ENCODE assay signal across 1 cellular context in genomic region chr1:39214021-39214713, GRCh38.
A peak's percentile ranks its signal among the peaks of the same experiment; 100 is the strongest.
TF ChIP-seq lines count a peak whose summit lies in the region.

No MANE protein-coding gene starts in this region.

TF ChIP-seq in K562, 482 proteins besides CTCF, POLR2A, EP300 and RAD21 (continued from another document and continues in another):
- TF ChIP-seq, protein P1, sequence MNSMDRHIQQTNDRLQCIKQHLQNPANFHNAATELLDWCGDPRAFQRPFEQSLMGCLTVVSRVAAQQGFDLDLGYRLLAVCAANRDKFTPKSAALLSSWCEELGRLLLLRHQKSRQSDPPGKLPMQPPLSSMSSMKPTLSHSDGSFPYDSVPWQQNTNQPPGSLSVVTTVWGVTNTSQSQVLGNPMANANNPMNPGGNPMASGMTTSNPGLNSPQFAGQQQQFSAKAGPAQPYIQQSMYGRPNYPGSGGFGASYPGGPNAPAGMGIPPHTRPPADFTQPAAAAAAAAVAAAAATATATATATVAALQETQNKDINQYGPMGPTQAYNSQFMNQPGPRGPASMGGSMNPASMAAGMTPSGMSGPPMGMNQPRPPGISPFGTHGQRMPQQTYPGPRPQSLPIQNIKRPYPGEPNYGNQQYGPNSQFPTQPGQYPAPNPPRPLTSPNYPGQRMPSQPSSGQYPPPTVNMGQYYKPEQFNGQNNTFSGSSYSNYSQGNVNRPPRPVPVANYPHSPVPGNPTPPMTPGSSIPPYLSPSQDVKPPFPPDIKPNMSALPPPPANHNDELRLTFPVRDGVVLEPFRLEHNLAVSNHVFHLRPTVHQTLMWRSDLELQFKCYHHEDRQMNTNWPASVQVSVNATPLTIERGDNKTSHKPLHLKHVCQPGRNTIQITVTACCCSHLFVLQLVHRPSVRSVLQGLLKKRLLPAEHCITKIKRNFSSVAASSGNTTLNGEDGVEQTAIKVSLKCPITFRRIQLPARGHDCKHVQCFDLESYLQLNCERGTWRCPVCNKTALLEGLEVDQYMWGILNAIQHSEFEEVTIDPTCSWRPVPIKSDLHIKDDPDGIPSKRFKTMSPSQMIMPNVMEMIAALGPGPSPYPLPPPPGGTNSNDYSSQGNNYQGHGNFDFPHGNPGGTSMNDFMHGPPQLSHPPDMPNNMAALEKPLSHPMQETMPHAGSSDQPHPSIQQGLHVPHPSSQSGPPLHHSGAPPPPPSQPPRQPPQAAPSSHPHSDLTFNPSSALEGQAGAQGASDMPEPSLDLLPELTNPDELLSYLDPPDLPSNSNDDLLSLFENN (IDR thresholded peaks at IDR 0.05; ENCODE audit: low read depth in 2 of 2, low read length in 2 of 2): peak in 1 of 2 experiments; percentile 12; a peak in 1 of 4 replicates
- TF ChIP-seq PHF21A (IDR thresholded peaks at IDR 0.05; ENCODE audit: borderline replicate concordance, low read depth) (peak; percentile 51; the same call in 1 of the 2 replicates), ZBTB7A (IDR thresholded peaks at IDR 0.05; ENCODE audit: borderline replicate concordance, control insufficient read depth, low read depth, low read length) (peak; percentile 32; the same call in 1 of the 2 replicates), CEBPG (CRISPR knock-in tag; IDR thresholded peaks at IDR 0.05) (0 out of 2 replicates have a peak, but pooled peaks have one; percentile 18), CEBPG (tag; conservative IDR thresholded peaks at IDR 0.05 in 1 of 2, IDR thresholded peaks at IDR 0.05 in 1 of 2) (no peak), SP1 (CRISPR knock-in tag; IDR thresholded peaks at IDR 0.05) (peak; percentile 10; the same call in 1 of the 2 replicates), DACH1 (IDR thresholded peaks at IDR 0.05; ENCODE audit: partially characterized antibody) (peak; percentile 84), ZNF239 (CRISPR knock-in tag; IDR thresholded peaks at IDR 0.05) (no peak), ZC3H11A (IDR thresholded peaks at IDR 0.05; ENCODE audit: low read depth, low read length) (no peak), SMAD4 (CRISPR knock-in tag; conservative IDR thresholded peaks at IDR 0.05) (peak; percentile 18; the same call in 1 of the 2 replicates), DPF2 (IDR thresholded peaks at IDR 0.05) (peak; percentile 65), CXXC5 (CRISPR knock-in tag; IDR thresholded peaks at IDR 0.05) (peak; percentile 13; the same call in 1 of the 2 replicates), TBP (optimal IDR thresholded peaks at IDR 0.05; ENCODE audit: low read depth, low read length) (peak; percentile 34), NR2C2 (CRISPR knock-in tag; IDR thresholded peaks at IDR 0.05) (no peak), NR2C2 (tag; IDR thresholded peaks at IDR 0.05) (0 out of 2 replicates have a peak, but pooled peaks have one; percentile 21), TBL1XR1 (IDR thresholded peaks at IDR 0.05; ENCODE audit: low read length in 2 of 2) (peak in 1 of 2 experiments; percentile 81; a peak in 2 of 4 replicates), RCOR1 (IDR thresholded peaks at IDR 0.05; ENCODE audit: borderline replicate concordance in 1 of 2, low read depth in 2 of 2, low read length in 2 of 2) (peak in 1 of 2 experiments; percentile 93; a peak in 2 of 4 replicates), ZNF584 (CRISPR knock-in tag; IDR thresholded peaks at IDR 0.05; ENCODE audit: low read depth) (0 out of 2 replicates have a peak, but pooled peaks have one; percentile 56), NFE2 (IDR thresholded peaks at IDR 0.05; ENCODE audit: low read depth) (0 out of 2 replicates have a peak, but pooled peaks have one; percentile 20), NCOR1 (IDR thresholded peaks at IDR 0.05) (peak; percentile 65; the same call in 1 of the 2 replicates), ZNF263 (CRISPR knock-in tag; IDR thresholded peaks at IDR 0.05; ENCODE audit: borderline replicate concordance) (0 out of 2 replicates have a peak, but pooled peaks have one; percentile 16), GATAD2A (IDR thresholded peaks at IDR 0.05) (peak; percentile 49; the same call in 1 of the 2 replicates), MAX (CRISPR knock-in tag; IDR thresholded peaks at IDR 0.05) (no peak), CBFA2T3 (IDR thresholded peaks at IDR 0.05) (peak; percentile 83), TEAD1 (CRISPR knock-in tag; IDR thresholded peaks at IDR 0.05) (peak in 1 of 2 experiments; percentile 66; a peak in 1 of 4 replicates), ZEB2 (IDR thresholded peaks at IDR 0.05) (0 out of 2 replicates have a peak, but pooled peaks have one; percentile 33), MEF2A (IDR thresholded peaks at IDR 0.05; ENCODE audit: control insufficient read depth, low read depth, low read length) (peak; percentile 95), KDM1A (IDR thresholded peaks at IDR 0.05) (peak; percentile 27 to 66; a peak in 3 of 4 replicates), SOX6 (IDR thresholded peaks at IDR 0.05) (0 out of 2 replicates have a peak, but pooled peaks have one; percentile 54), ZBTB40 (IDR thresholded peaks at IDR 0.05) (no peak), ZBTB40 (CRISPR knock-in tag; IDR thresholded peaks at IDR 0.05) (no peak), MBD2 (IDR thresholded peaks at IDR 0.05; ENCODE audit: borderline replicate concordance, low read depth) (0 out of 2 replicates have a peak, but pooled peaks have one; percentile 42), JUND (IDR thresholded peaks at IDR 0.05; ENCODE audit: borderline replicate concordance, low read depth, low read length) (peak; percentile 33; the same call in 1 of the 2 replicates), JUND (tag; IDR thresholded peaks at IDR 0.05; ENCODE audit: borderline replicate concordance, low read depth, low read length) (peak; percentile 39; the same call in 1 of the 3 replicates), TCF3 (CRISPR knock-in tag; IDR thresholded peaks at IDR 0.05) (peak; percentile 80), UBTF (IDR thresholded peaks at IDR 0.05; ENCODE audit: borderline replicate concordance in 1 of 2, low read depth in 2 of 2, low read length in 2 of 2) (peak; percentile 74 to 87; a peak in 3 of 4 replicates), TARDBP (IDR thresholded peaks at IDR 0.05) (no peak), ARID1B (IDR thresholded peaks at IDR 0.05) (peak; percentile 70), RBBP5 (IDR thresholded peaks at IDR 0.05; ENCODE audit: borderline replicate concordance, insufficient read depth, low read length, poor library complexity, severe bottlenecking) (peak; percentile 59), MEIS2 (IDR thresholded peaks at IDR 0.05; ENCODE audit: partially characterized antibody) (peak; percentile 20), ZBTB17 (CRISPR knock-in tag; IDR thresholded peaks at IDR 0.05) (no peak), ZNF347 (CRISPR knock-in tag; IDR thresholded peaks at IDR 0.05; ENCODE audit: low read depth) (no peak), E2F1 (CRISPR knock-in tag; IDR thresholded peaks at IDR 0.05) (no peak), ZNF431 (CRISPR knock-in tag; IDR thresholded peaks at IDR 0.05) (no peak), ZFX (CRISPR knock-in tag; IDR thresholded peaks at IDR 0.05) (peak; percentile 65), SMARCE1 (IDR thresholded peaks at IDR 0.05) (0 out of 2 replicates have a peak, but pooled peaks have one; percentile 15), FOSL1 (tag; conservative IDR thresholded peaks at IDR 0.05) (0 out of 2 replicates have a peak, but pooled peaks have one; percentile 29)
- TF ChIP-seq, protein P2, sequence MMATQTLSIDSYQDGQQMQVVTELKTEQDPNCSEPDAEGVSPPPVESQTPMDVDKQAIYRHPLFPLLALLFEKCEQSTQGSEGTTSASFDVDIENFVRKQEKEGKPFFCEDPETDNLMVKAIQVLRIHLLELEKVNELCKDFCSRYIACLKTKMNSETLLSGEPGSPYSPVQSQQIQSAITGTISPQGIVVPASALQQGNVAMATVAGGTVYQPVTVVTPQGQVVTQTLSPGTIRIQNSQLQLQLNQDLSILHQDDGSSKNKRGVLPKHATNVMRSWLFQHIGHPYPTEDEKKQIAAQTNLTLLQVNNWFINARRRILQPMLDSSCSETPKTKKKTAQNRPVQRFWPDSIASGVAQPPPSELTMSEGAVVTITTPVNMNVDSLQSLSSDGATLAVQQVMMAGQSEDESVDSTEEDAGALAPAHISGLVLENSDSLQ (IDR thresholded peaks at IDR 0.05): 0 out of 2 replicates have a peak, but pooled peaks have one; percentile 14
- TF ChIP-seq, protein P3, sequence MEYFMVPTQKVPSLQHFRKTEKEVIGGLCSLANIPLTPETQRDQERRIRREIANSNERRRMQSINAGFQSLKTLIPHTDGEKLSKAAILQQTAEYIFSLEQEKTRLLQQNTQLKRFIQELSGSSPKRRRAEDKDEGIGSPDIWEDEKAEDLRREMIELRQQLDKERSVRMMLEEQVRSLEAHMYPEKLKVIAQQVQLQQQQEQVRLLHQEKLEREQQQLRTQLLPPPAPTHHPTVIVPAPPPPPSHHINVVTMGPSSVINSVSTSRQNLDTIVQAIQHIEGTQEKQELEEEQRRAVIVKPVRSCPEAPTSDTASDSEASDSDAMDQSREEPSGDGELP (CRISPR knock-in tag; IDR thresholded peaks at IDR 0.05; ENCODE audit: borderline replicate concordance): 0 out of 2 replicates have a peak, but pooled peaks have one; percentile 7
